In genomic region chr5:148035676-148036075, GRCh38 we compare ENCODE assay signal across 36 cellular contexts. TPM values are rescaled to one million over a fixed set of nuclear protein-coding genes. Genes with fewer than 3 reads are reported as not detected.
"Had no signal": no experiment of that assay in that cellular context is flagged by ENCODE, and none has a peak within 500 bp of the region (broad histone marks: within the 10 kb centered on the region; RNA-seq: fewer than 3 reads in every experiment).

No MANE protein-coding gene starts in this region.

- H3K9me3 Mint-ChIP-seq: activated B cell treated with CpG ODN at 0.5 μM for 24 hours; activated CD4-positive, alpha-beta memory T cell treated with anti-CD3 and anti-CD28 coated beads for 36 hours; activated CD4-positive, alpha-beta T cell treated with anti-CD3 and anti-CD28 coated beads, Interleukin-2, amount 10 ng/mL, durations not matched to agents 24 days and 14 days; activated CD8-positive, alpha-beta T cell treated with anti-CD3 and anti-CD28 coated beads for 36 hours; activated naive CD4-positive, alpha-beta T cell treated with anti-CD3 and anti-CD28 coated beads for 36 hours; activated naive CD4-positive, alpha-beta T cell treated with anti-CD3 and anti-CD28 coated beads, Interleukin-2, amount 50 U/mL, for 72 hours; activated naive CD8-positive, alpha-beta T cell treated with anti-CD3 and anti-CD28 coated beads for 36 hours; activated T-helper 1 cell treated with anti-CD3 and anti-CD28 coated beads, Interleukin-12 subunit alpha, Interleukin-12 subunit beta, Interleukin-2, Interleukin-4 antibody, amounts not matched to agents 30 ng/mL and 10 ng/mL and 1 ng/mL, durations not matched to agents 14 hours and 24 hours and 36 hours; activated T-helper 17 cell treated with anti-CD3 and anti-CD28 coated beads, Interleukin-2, amount 50 U/mL, for 72 hours; central memory CD8-positive, alpha-beta T cell had no signal

- H3K9me3 ChIP-seq: adrenal gland had no signal

- H3K27ac ChIP-seq: adrenal gland, cardiac muscle cell, VCaP had no signal

- H3K27ac Mint-ChIP-seq: activated B cell treated with CpG ODN at 0.5 μM for 24 hours; activated CD4-positive, alpha-beta memory T cell treated with anti-CD3 and anti-CD28 coated beads for 36 hours; activated CD4-positive, alpha-beta T cell treated with anti-CD3 and anti-CD28 coated beads, Interleukin-2, amount 10 ng/mL, durations not matched to agents 24 days and 14 days; activated CD8-positive, alpha-beta T cell treated with anti-CD3 and anti-CD28 coated beads for 36 hours; activated naive CD4-positive, alpha-beta T cell treated with anti-CD3 and anti-CD28 coated beads for 36 hours; activated naive CD4-positive, alpha-beta T cell treated with anti-CD3 and anti-CD28 coated beads, Interleukin-2, amount 50 U/mL, for 72 hours; activated naive CD8-positive, alpha-beta T cell treated with anti-CD3 and anti-CD28 coated beads for 36 hours; activated T-cell treated with anti-CD3 and anti-CD28 coated beads, Interleukin-2, amount 50 U/mL, for 72 hours; activated T-helper 1 cell treated with anti-CD3 and anti-CD28 coated beads, Interleukin-12 subunit alpha, Interleukin-12 subunit beta, Interleukin-2, Interleukin-4 antibody, amounts not matched to agents 30 ng/mL and 10 ng/mL and 1 ng/mL, durations not matched to agents 14 hours and 24 hours and 36 hours; activated T-helper 17 cell treated with anti-CD3 and anti-CD28 coated beads, Interleukin-2, amount 50 U/mL, for 72 hours; brain; T-helper 17 cell had no signal

- ATAC-seq: activated CD8-positive, alpha-beta T cell treated with anti-CD3 and anti-CD28 coated beads for 36 hours; activated naive CD4-positive, alpha-beta T cell treated with anti-CD3 and anti-CD28 coated beads, Interleukin-2, amount 50 U/mL, for 72 hours; activated T-cell treated with anti-CD3 and anti-CD28 coated beads, Interleukin-2, amount 50 U/mL, for 4 hours; activated T-cell treated with anti-CD3 and anti-CD28 coated beads, Interleukin-2, amount 50 U/mL, for 72 hours; activated T-helper 17 cell treated with anti-CD3 and anti-CD28 coated beads, Interleukin-2, amount 50 U/mL, for 72 hours; T-helper 17 cell had no signal

- H3K27me3 Mint-ChIP-seq: activated B cell treated with CpG ODN at 0.5 μM for 24 hours; activated CD4-positive, alpha-beta memory T cell treated with anti-CD3 and anti-CD28 coated beads for 36 hours; activated CD4-positive, alpha-beta T cell treated with anti-CD3 and anti-CD28 coated beads, Interleukin-2, amount 10 ng/mL, durations not matched to agents 24 days and 14 days; activated CD8-positive, alpha-beta T cell treated with anti-CD3 and anti-CD28 coated beads for 36 hours; activated naive CD8-positive, alpha-beta T cell treated with anti-CD3 and anti-CD28 coated beads for 36 hours; activated T-helper 17 cell treated with anti-CD3 and anti-CD28 coated beads, Interleukin-2, amount 50 U/mL, for 72 hours; brain; central memory CD8-positive, alpha-beta T cell had no signal

- H3K4me3 Mint-ChIP-seq: activated B cell treated with CpG ODN at 0.5 μM for 24 hours; activated CD4-positive, alpha-beta memory T cell treated with anti-CD3 and anti-CD28 coated beads for 36 hours; activated CD4-positive, alpha-beta T cell treated with anti-CD3 and anti-CD28 coated beads, Interleukin-2, amount 10 ng/mL, durations not matched to agents 24 days and 14 days; activated CD8-positive, alpha-beta T cell treated with anti-CD3 and anti-CD28 coated beads for 36 hours; activated naive CD4-positive, alpha-beta T cell treated with anti-CD3 and anti-CD28 coated beads for 36 hours; activated naive CD8-positive, alpha-beta T cell treated with anti-CD3 and anti-CD28 coated beads for 36 hours; activated T-cell treated with anti-CD3 and anti-CD28 coated beads, Interleukin-2, amount 50 U/mL, for 4 hours; activated T-cell treated with anti-CD3 and anti-CD28 coated beads, Interleukin-2, amount 50 U/mL, for 72 hours; activated T-helper 1 cell treated with anti-CD3 and anti-CD28 coated beads, Interleukin-12 subunit alpha, Interleukin-12 subunit beta, Interleukin-2, Interleukin-4 antibody, amounts not matched to agents 30 ng/mL and 10 ng/mL and 1 ng/mL, durations not matched to agents 14 hours and 24 hours and 36 hours; activated T-helper 17 cell treated with anti-CD3 and anti-CD28 coated beads, Interleukin-2, amount 50 U/mL, for 72 hours; brain; central memory CD8-positive, alpha-beta T cell; T-helper 17 cell had no signal

- H3K4me1 Mint-ChIP-seq: activated B cell treated with CpG ODN at 0.5 μM for 24 hours; activated CD4-positive, alpha-beta T cell treated with anti-CD3 and anti-CD28 coated beads, Interleukin-2, amount 10 ng/mL, durations not matched to agents 24 days and 14 days; activated naive CD8-positive, alpha-beta T cell treated with anti-CD3 and anti-CD28 coated beads for 36 hours; activated T-helper 17 cell treated with anti-CD3 and anti-CD28 coated beads, Interleukin-2, amount 50 U/mL, for 72 hours; brain; central memory CD8-positive, alpha-beta T cell; T-helper 17 cell had no signal

- H3K27me3 ChIP-seq: adrenal gland, cardiac muscle cell had no signal

- H3K36me3 ChIP-seq: adrenal gland, cardiac muscle cell had no signal

- H3K4me3 ChIP-seq: adrenal gland, cardiac muscle cell had no signal

- H3K36me3 Mint-ChIP-seq: activated CD4-positive, alpha-beta memory T cell treated with anti-CD3 and anti-CD28 coated beads for 36 hours; activated naive CD4-positive, alpha-beta T cell treated with anti-CD3 and anti-CD28 coated beads, Interleukin-2, amount 50 U/mL, for 72 hours; activated naive CD8-positive, alpha-beta T cell treated with anti-CD3 and anti-CD28 coated beads for 36 hours had no signal

- DNase-seq: activated B cell treated with CpG ODN at 0.5 μM for 24 hours; activated CD4-positive, alpha-beta memory T cell treated with anti-CD3 and anti-CD28 coated beads for 36 hours; activated CD4-positive, alpha-beta T cell treated with anti-CD3 and anti-CD28 coated beads for 4 hours; activated CD4-positive, alpha-beta T cell treated with anti-CD3 and anti-CD28 coated beads, Interleukin-2, amount 10 ng/mL, durations not matched to agents 24 days and 14 days; activated CD4-positive, alpha-beta T cell treated with anti-CD3 and anti-CD28 coated beads, Interleukin-2, amount 50 U/mL, for 1 hour; activated CD4-positive, alpha-beta T cell treated with anti-CD3 and anti-CD28 coated beads, Interleukin-2, amount 50 U/mL, for 4 hours; activated CD4-positive, CD25-positive, alpha-beta regulatory T cell treated with anti-CD3 and anti-CD28 coated beads, Interleukin-2, amount 50 U/mL, for 72 hours; activated CD8-positive, alpha-beta memory T cell treated with anti-CD3 and anti-CD28 coated beads, Interleukin-2, amount 50 U/mL, for 4 hours; activated CD8-positive, alpha-beta T cell treated with anti-CD3 and anti-CD28 coated beads for 36 hours; activated effector memory CD4-positive, alpha-beta T cell treated with anti-CD3 and anti-CD28 coated beads, Interleukin-2, amount 50 U/mL, for 16 hours; activated gamma-delta T cell treated with Interleukin-2 at 50 U/mL for 16 hours; activated naive CD4-positive, alpha-beta T cell; activated naive CD4-positive, alpha-beta T cell treated with anti-CD3 and anti-CD28 coated beads for 36 hours; activated naive CD4-positive, alpha-beta T cell treated with anti-CD3 and anti-CD28 coated beads, Interleukin-2, amount 50 U/mL, for 16 hours; activated naive CD8-positive, alpha-beta T cell treated with anti-CD3 and anti-CD28 coated beads for 36 hours; activated T-cell treated with anti-CD3 and anti-CD28 coated beads for 4 hours; activated T-cell treated with anti-CD3 and anti-CD28 coated beads, Interleukin-2, amount 50 U/mL, for 1 hour; activated T-cell treated with anti-CD3 and anti-CD28 coated beads, Interleukin-2, amount 50 U/mL, for 4 hours; activated T-cell treated with anti-CD3 and anti-CD28 coated beads, Interleukin-2, amount 50 U/mL, for 72 hours; adrenal gland; amniotic stem cell; aorta; caudate nucleus; cerebellar nuclear complex; T-helper 17 cell; T-helper 9 cell had no signal

RNA-seq across cellular contexts. Expression of gene SPINK5, which starts 28.1 kb away (rescaled TPM):
- total RNA-seq: activated B cell treated with CpG ODN at 0.5 μM for 24 hours; activated CD4-positive, alpha-beta memory T cell treated with anti-CD3 and anti-CD28 coated beads for 36 hours; activated CD4-positive, alpha-beta T cell treated with anti-CD3 and anti-CD28 coated beads, Interleukin-2, amount 10 ng/mL, durations not matched to agents 24 days and 14 days; activated CD8-positive, alpha-beta memory T cell treated with anti-CD3 and anti-CD28 coated beads for 36 hours; activated CD8-positive, alpha-beta T cell treated with anti-CD3 and anti-CD28 coated beads for 36 hours; activated naive CD4-positive, alpha-beta T cell treated with anti-CD3 and anti-CD28 coated beads for 36 hours; activated naive CD4-positive, alpha-beta T cell treated with anti-CD3 and anti-CD28 coated beads, Interleukin-2, amount 50 U/mL, for 72 hours; activated naive CD8-positive, alpha-beta T cell treated with anti-CD3 and anti-CD28 coated beads for 36 hours; activated T-cell treated with anti-CD3 and anti-CD28 coated beads, Interleukin-2, amount 50 U/mL, for 4 hours; activated T-cell treated with anti-CD3 and anti-CD28 coated beads, Interleukin-2, amount 50 U/mL, for 72 hours; activated T-helper 1 cell treated with anti-CD3 and anti-CD28 coated beads, Interleukin-12 subunit alpha, Interleukin-12 subunit beta, Interleukin-2, Interleukin-4 antibody, amounts not matched to agents 30 ng/mL and 10 ng/mL and 1 ng/mL, durations not matched to agents 14 hours and 24 hours and 36 hours; activated T-helper 17 cell treated with anti-CD3 and anti-CD28 coated beads, Interleukin-2, amount 50 U/mL, for 72 hours; T-helper 1 cell treated with Interleukin-12 subunit alpha and Interleukin-12 subunit beta and Interleukin-4 antibody, amounts not matched to agents 30 ng/mL and 1 ng/mL, for 36 hours; T-helper 17 cell; T-helper 2 cell treated with Interferon-gamma antibody and Interleukin-4, amounts not matched to agents 100 ng/mL and 5 ng/mL, for 36 hours had no signal
